Comparison of ENCODE assay signal across 8 cellular contexts in genomic region chr7:74480861-74481417, GRCh38. TPM values are rescaled to one million over a fixed set of nuclear protein-coding genes. Genes with fewer than 3 reads are reported as not detected.
A peak's percentile ranks its signal among the peaks of the same experiment; 100 is the strongest.
DNase-seq lines count a peak whose midpoint lies in the region; ATAC-seq and TF ChIP-seq lines count a peak whose summit lies in the region.

No MANE protein-coding gene starts in this region.

- ATAC-seq in SK-N-SH treated with all-trans-retinoic acid at 6 μM for 48 hours, result peak; percentile 3
- peak; percentile 13 for ATAC-seq in foreskin keratinocyte
- no peak for ATAC-seq in GM21717 (IDR thresholded peaks at IDR 0.05; ENCODE audit: unreplicated experiment)
- no peak for ATAC-seq in GM19455 (IDR thresholded peaks at IDR 0.05; ENCODE audit: unreplicated experiment)
- no peak for ATAC-seq in HG03432 (IDR thresholded peaks at IDR 0.05; ENCODE audit: unreplicated experiment)

- peaks cover 35% of the 10 kb centered on the region for H3K4me1 ChIP-seq in foreskin keratinocyte

- no peak for TF ChIP-seq CTCF in foreskin keratinocyte (conservative IDR thresholded peaks at IDR 0.05)

- H3K27me3 ChIP-seq in foreskin keratinocyte, result no peaks in the 10 kb centered on the region

- H3K27ac ChIP-seq in foreskin keratinocyte, result peak overlapping the region; percentile 44

- DNase-seq in DMS 273 (lab: John Stamatoyannopoulos, UW; ENCODE audit: unreplicated experiment), result peak; percentile 90
- peak in 1 of 2 donors; percentile 59 for DNase-seq in foreskin keratinocyte
- DNase-seq in pons (ENCODE audit: low spot score), result peak; percentile 35
- no peak for DNase-seq in activated T-cell treated with anti-CD3 and anti-CD28 coated beads, Interleukin-2, amount 50 U/mL, for 48 hours

TF ChIP-seq in SK-N-SH treated with all-trans-retinoic acid at 6 μM for 48 hours, 23 proteins besides CTCF, POLR2A, EP300 and RAD21:
- no peak for TF ChIP-seq CREB5 (CRISPR knock-in tag; IDR thresholded peaks at IDR 0.05; ENCODE audit: low read depth)
- TF ChIP-seq ISL1 (CRISPR knock-in tag; IDR thresholded peaks at IDR 0.05), result no peak
- no peak for TF ChIP-seq TSHZ2 (CRISPR knock-in tag; IDR thresholded peaks at IDR 0.05)
- no peak for TF ChIP-seq ESRRG (CRISPR knock-in tag; IDR thresholded peaks at IDR 0.05)
- TF ChIP-seq TCF4 (CRISPR knock-in tag; IDR thresholded peaks at IDR 0.05; ENCODE audit: borderline replicate concordance), result no peak
- no peak for TF ChIP-seq POU6F1 (CRISPR knock-in tag; IDR thresholded peaks at IDR 0.05; ENCODE audit: borderline replicate concordance, low read depth)
- TF ChIP-seq ZNF565 (CRISPR knock-in tag; conservative IDR thresholded peaks at IDR 0.05; ENCODE audit: low read depth), result no peak
- no peak for TF ChIP-seq PATZ1 (CRISPR knock-in tag; IDR thresholded peaks at IDR 0.05; ENCODE audit: borderline replicate concordance)
- no peak for TF ChIP-seq ARNTL (CRISPR knock-in tag; IDR thresholded peaks at IDR 0.05; ENCODE audit: borderline replicate concordance, low read depth)
- TF ChIP-seq CSDC2 (CRISPR knock-in tag; IDR thresholded peaks at IDR 0.05), result no peak
- no peak for TF ChIP-seq SNAI2 (CRISPR knock-in tag; IDR thresholded peaks at IDR 0.05)
- TF ChIP-seq ZC3H10 (CRISPR knock-in tag; IDR thresholded peaks at IDR 0.05), result no peak
- no peak for TF ChIP-seq BACH2 (CRISPR knock-in tag; IDR thresholded peaks at IDR 0.05; ENCODE audit: borderline replicate concordance)
- TF ChIP-seq RARB (CRISPR knock-in tag; IDR thresholded peaks at IDR 0.05), result no peak
- TF ChIP-seq ZFP30 (CRISPR knock-in tag; IDR thresholded peaks at IDR 0.05), result no peak

RNA-seq across cellular contexts. Expression of gene GTF2IRD1, which starts 27.2 kb away (rescaled TPM):
- 23.8 and 27.1 TPM in 2 replicates for total RNA-seq in foreskin keratinocyte
- polyA plus RNA-seq in foreskin keratinocyte, result 35.4 and 36.7 TPM in 2 replicates

Comparison
In these comparisons a context has a peak if more than half of its experiments do, and no peak if none do; other contexts are left out.
1. DNase-seq: peak in DMS 273 (single experiment) and pons (single experiment); none in activated T-cell treated with anti-CD3 and anti-CD28 coated beads, Interleukin-2, amount 50 U/mL, for 48 hours (0 of 2).
2. ATAC-seq: peak in SK-N-SH treated with all-trans-retinoic acid at 6 μM for 48 hours (single experiment) and foreskin keratinocyte (single experiment); none in GM21717 (single experiment), GM19455 (single experiment) and HG03432 (single experiment).